9 cellular contexts compared by ENCODE assay signal in genomic region chr12:3996322-3996721, GRCh38.
"Had no signal": no experiment of that assay in that cellular context is flagged by ENCODE, and none has a peak within 500 bp of the region (broad histone marks: within the 10 kb centered on the region; RNA-seq: fewer than 3 reads in every experiment).

No MANE protein-coding gene starts in this region.

- H3K4me3 Mint-ChIP-seq: activated CD4-positive, alpha-beta T cell treated with anti-CD3 and anti-CD28 coated beads, Interleukin-2, amount 10 ng/mL, durations not matched to agents 7 days and 5 days; activated naive CD8-positive, alpha-beta T cell treated with anti-CD3 and anti-CD28 coated beads for 36 hours; stimulated activated memory B cell treated with anti-CD40 and anti-IgM and Interleukin-4, amounts not matched to agents 10 μg/mL and 1 μg/mL and 100 μg/mL, for 72 hours; T-cell had no signal

- DNase-seq: spleen had no signal

- H3K27me3 ChIP-seq: tibial nerve had no signal

- H3K27me3 Mint-ChIP-seq: activated naive CD8-positive, alpha-beta T cell treated with anti-CD3 and anti-CD28 coated beads for 36 hours; stimulated activated memory B cell treated with anti-CD40 and anti-IgM and Interleukin-4, amounts not matched to agents 10 μg/mL and 1 μg/mL and 100 μg/mL, for 72 hours; T-cell had no signal

- H3K4me3 ChIP-seq: esophagus muscularis mucosa, spleen, tibial nerve had no signal

- H3K27ac ChIP-seq: brain microvascular endothelial cell, esophagus muscularis mucosa, neutrophil, spleen, tibial nerve had no signal

- ATAC-seq: stimulated activated memory B cell treated with anti-CD40 and anti-IgM and Interleukin-4, amounts not matched to agents 10 μg/mL and 1 μg/mL and 100 μg/mL, for 72 hours had no signal

- H3K27ac Mint-ChIP-seq: activated CD4-positive, alpha-beta T cell treated with anti-CD3 and anti-CD28 coated beads, Interleukin-2, amount 10 ng/mL, durations not matched to agents 7 days and 5 days; activated naive CD8-positive, alpha-beta T cell treated with anti-CD3 and anti-CD28 coated beads for 36 hours; stimulated activated memory B cell treated with anti-CD40 and anti-IgM and Interleukin-4, amounts not matched to agents 10 μg/mL and 1 μg/mL and 100 μg/mL, for 72 hours had no signal

- H3K9me3 Mint-ChIP-seq: activated CD4-positive, alpha-beta T cell treated with anti-CD3 and anti-CD28 coated beads, Interleukin-2, amount 10 ng/mL, durations not matched to agents 7 days and 5 days; stimulated activated memory B cell treated with anti-CD40 and anti-IgM and Interleukin-4, amounts not matched to agents 10 μg/mL and 1 μg/mL and 100 μg/mL, for 72 hours; T-cell had no signal

- H3K9me3 ChIP-seq: neutrophil, tibial nerve had no signal

- H3K36me3 Mint-ChIP-seq: activated naive CD8-positive, alpha-beta T cell treated with anti-CD3 and anti-CD28 coated beads for 36 hours; stimulated activated memory B cell treated with anti-CD40 and anti-IgM and Interleukin-4, amounts not matched to agents 10 μg/mL and 1 μg/mL and 100 μg/mL, for 72 hours; T-cell had no signal

- H3K4me1 ChIP-seq: esophagus muscularis mucosa, spleen, tibial nerve had no signal

- H3K36me3 ChIP-seq: brain microvascular endothelial cell, esophagus muscularis mucosa, neutrophil, spleen, tibial nerve had no signal
